Comparison of ENCODE assay signal across 22 cellular contexts in the genomic region with DNA sequence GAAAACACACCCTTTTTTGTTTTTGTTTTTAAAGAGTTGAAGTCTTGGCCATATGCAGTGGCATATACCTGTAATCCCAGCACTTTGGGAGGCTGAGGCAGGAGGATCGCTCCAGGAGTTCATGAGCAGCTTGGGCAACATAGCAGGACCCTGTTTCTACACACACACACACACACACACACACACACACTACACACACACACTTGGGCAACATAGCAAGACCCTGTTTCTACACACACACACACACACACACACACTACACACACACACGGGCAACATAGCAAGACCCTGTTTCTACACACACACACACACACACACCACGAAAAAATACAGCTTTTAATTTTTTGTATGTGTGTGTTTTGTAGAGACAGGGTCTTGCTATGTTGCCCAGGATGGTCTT. TPM values are rescaled to one million over a fixed set of nuclear protein-coding genes. Genes with fewer than 3 reads are reported as not detected.
DNase-seq lines count a peak whose midpoint lies in the region; ATAC-seq, FAIRE-seq and TF ChIP-seq lines count a peak whose summit lies in the region.
"Had no signal": no experiment of that assay in that cellular context is flagged by ENCODE, and none has a peak within 500 bp of the region (broad histone marks: within the 10 kb centered on the region; RNA-seq: fewer than 3 reads in every experiment).

No MANE protein-coding gene starts in this region.

- H3K4me3 Mint-ChIP-seq in CD14-positive monocyte (no peak overlapping the region), H9 (no peak overlapping the region), astrocyte (ENCODE audit: unreplicated experiment) (no peak overlapping the region)
- H3K4me3 Mint-ChIP-seq: CD4-positive, CD25-positive, alpha-beta regulatory T cell had no signal

- H3K9ac ChIP-seq in H9 (ENCODE audit: extremely low read depth, insufficient read length, low read length) (no peak overlapping the region), astrocyte (ENCODE audit: low read length) (no peak overlapping the region), skeletal muscle tissue (ENCODE audit: low read depth in 1 of 3, low read length in 3 of 3) (no peak overlapping the region)
- H3K9ac ChIP-seq: BLaER1, GM23248 had no signal

- no peak overlapping the region for H2BK15ac ChIP-seq in H9 (ENCODE audit: low read depth, low read length)

- H3K9me3 ChIP-seq in H9 (ENCODE audit: control insufficient read depth, low read depth, low read length), result no peaks in the 10 kb centered on the region
- no peaks in the 10 kb centered on the region for H3K9me3 ChIP-seq in astrocyte (ENCODE audit: insufficient read depth, low read depth, low read length)
- H3K9me3 ChIP-seq in skeletal muscle tissue (ENCODE audit: control insufficient read depth in 3 of 3, low read length in 3 of 3), result no peaks in the 10 kb centered on the region
- H3K9me3 ChIP-seq: BLaER1 had no signal

- DNase-seq in CD14-positive monocyte (ENCODE audit: low spot score), result no peak
- no peak for DNase-seq in H9
- DNase-seq in astrocyte (ENCODE audit: low read depth), result no peak
- DNase-seq in NCI-H510A treated with DMSO at 0.1 percent for 48 hours (lab: John Stamatoyannopoulos, UW), result no peak
- DNase-seq in activated CD4-positive, alpha-beta T cell treated with anti-CD3 and anti-CD28 coated beads for 4 hours, result no peak
- DNase-seq: 8988T; AML-193; CD4-positive, CD25-positive, alpha-beta regulatory T cell; DMS153; DMS79 treated with DMSO at 0.1 percent for 48 hours; EL; GM23248 had no signal

- H3K36me3 Mint-ChIP-seq in CD14-positive monocyte, result peaks cover 15 to 38% of the 10 kb centered on the region in 2 donors
- no peaks in the 10 kb centered on the region; a peak in 1 of 7 replicates for H3K36me3 Mint-ChIP-seq in H9 (ENCODE audit: insufficient read depth in 1 of 3, low read depth in 3 of 3)
- H3K36me3 Mint-ChIP-seq in astrocyte (ENCODE audit: low read depth, unreplicated experiment), result no peaks in the 10 kb centered on the region

- H3K27ac ChIP-seq in H9 (ENCODE audit: insufficient read length, low read depth, low read length) (no peak overlapping the region), astrocyte (ENCODE audit: low read depth, low read length) (no peak overlapping the region), skeletal muscle tissue (ENCODE audit: low read depth, low read length) (peak overlapping the region; percentile 5)
- H3K27ac ChIP-seq: GM23248 had no signal

- H3K27me3 ChIP-seq in H9 (ENCODE audit: insufficient read depth, low read length) (no peaks in the 10 kb centered on the region), astrocyte (ENCODE audit: insufficient read depth, low read length) (no peaks in the 10 kb centered on the region), skeletal muscle tissue (ENCODE audit: control insufficient read depth in 3 of 3, insufficient read depth in 3 of 3, low read length in 3 of 3) (no peaks in the 10 kb centered on the region)
- H3K27me3 ChIP-seq: BLaER1 had no signal

- no peak overlapping the region for H3K56ac ChIP-seq in H9 (ENCODE audit: insufficient read length, low read depth, low read length)

- H3K4me3 ChIP-seq in astrocyte (ENCODE audit: insufficient read depth, low read depth, low read length) (no peak overlapping the region), skeletal muscle tissue (ENCODE audit: low read length in 3 of 3) (no peak overlapping the region)
- H3K4me3 ChIP-seq: BLaER1, GM23248, K562 had no signal

- H3K4ac ChIP-seq in H9 (ENCODE audit: low read depth, low read length), result no peak overlapping the region

- no peak overlapping the region for H2BK120ac ChIP-seq in H9 (ENCODE audit: low read depth, low read length, poor library complexity, severe bottlenecking)

- peaks cover 17% of the 10 kb centered on the region for H3K4me1 Mint-ChIP-seq in CD14-positive monocyte
- peaks cover 27 to 31% of the 10 kb centered on the region in 2 experiments for H3K4me1 Mint-ChIP-seq in H9
- peaks cover 27% of the 10 kb centered on the region for H3K4me1 Mint-ChIP-seq in astrocyte (ENCODE audit: low read depth, unreplicated experiment)

- H4K8ac ChIP-seq in H9 (replicated peaks; ENCODE audit: insufficient read length, low read depth, low read length), result no peak overlapping the region

- H2AK5ac ChIP-seq in H9 (ENCODE audit: insufficient read length, low read length), result no peak overlapping the region

- H3K36me3 ChIP-seq in astrocyte (ENCODE audit: insufficient read depth, low read length), result no peaks in the 10 kb centered on the region
- H3K36me3 ChIP-seq in skeletal muscle tissue (ENCODE audit: control insufficient read depth in 3 of 3, insufficient read depth in 3 of 3, low read length in 3 of 3), result no peaks in the 10 kb centered on the region

- no peaks in the 10 kb centered on the region for H3K23me2 ChIP-seq in H9 (ENCODE audit: insufficient read length, low read depth, low read length, poor library complexity, severe bottlenecking)

- no peaks in the 10 kb centered on the region for H4K20me1 ChIP-seq in H9 (ENCODE audit: control insufficient read depth, insufficient read depth, insufficient read length)
- peaks cover 89% of the 10 kb centered on the region for H4K20me1 ChIP-seq in astrocyte (ENCODE audit: insufficient read depth, low read length)

- H2BK5ac ChIP-seq in H9 (ENCODE audit: insufficient read length, low read length), result no peak overlapping the region

- peak overlapping the region; percentile 33 for H2BK12ac ChIP-seq in H9 (ENCODE audit: insufficient read length, low read depth, low read length)

- no peaks in the 10 kb centered on the region; the same call in 1 of the 2 replicates for H3K4me1 ChIP-seq in H9 (ENCODE audit: insufficient read depth, low read length)
- peaks cover 12% of the 10 kb centered on the region for H3K4me1 ChIP-seq in astrocyte (ENCODE audit: insufficient read depth, low read length)
- peaks cover 31 to 41% (median 39%) of the 10 kb centered on the region in 3 donors for H3K4me1 ChIP-seq in skeletal muscle tissue (ENCODE audit: control insufficient read depth in 3 of 3, insufficient read depth in 3 of 3, low read length in 3 of 3)

- no peak overlapping the region for H3K14ac ChIP-seq in H9 (ENCODE audit: insufficient read depth, low read length)

- H3K9me3 Mint-ChIP-seq in CD14-positive monocyte, result no peaks in the 10 kb centered on the region
- H3K9me3 Mint-ChIP-seq in H9, result no peaks in the 10 kb centered on the region
- H3K9me3 Mint-ChIP-seq in astrocyte (ENCODE audit: unreplicated experiment), result no peaks in the 10 kb centered on the region
- H3K9me3 Mint-ChIP-seq: CD4-positive, CD25-positive, alpha-beta regulatory T cell had no signal

- H2AFZ ChIP-seq in H9 (ENCODE audit: low read length) (no peak overlapping the region), astrocyte (ENCODE audit: low read depth, low read length) (no peak overlapping the region)
- H2AFZ ChIP-seq: GM23248 had no signal

- H3K79me2 ChIP-seq in H9 (ENCODE audit: insufficient read depth, low read length), result no peaks in the 10 kb centered on the region; the same call in 1 of the 2 replicates
- peaks cover 96% of the 10 kb centered on the region for H3K79me2 ChIP-seq in astrocyte (ENCODE audit: insufficient read depth, low read length)

- H2BK20ac ChIP-seq in H9 (ENCODE audit: low read depth, low read length, poor library complexity, severe bottlenecking), result no peak overlapping the region

- no peaks in the 10 kb centered on the region for H3K79me1 ChIP-seq in H9 (ENCODE audit: insufficient read depth, low read depth, low read length, poor library complexity, severe bottlenecking)

- intact Hi-C loops in CD14-positive monocyte (cut with micrococcal nuclease), result no loop called here

- no peak for ATAC-seq in HG03432 (IDR thresholded peaks at IDR 0.05; ENCODE audit: unreplicated experiment)
- ATAC-seq: K562 had no signal

- no CpG with 5 or more reads among the region's 3 CpGs for WGBS in H9 (ENCODE audit: extremely low coverage, insufficient read length, low lambda C conversion rate)

- no peak overlapping the region for H3T11ph ChIP-seq in H9 (ENCODE audit: low read length)

- H4K5ac ChIP-seq in H9 (ENCODE audit: insufficient read length, low read depth, low read length), result no peak overlapping the region

- TF ChIP-seq CTCF in CD14-positive monocyte (IDR thresholded peaks at IDR 0.05) (no peak), H9 (conservative IDR thresholded peaks at IDR 0.05) (no peak), astrocyte (IDR thresholded peaks at IDR 0.05; ENCODE audit: insufficient read depth, low read depth, low read length) (no peak)

- no peak for FAIRE-seq in astrocyte (lab: Jason Lieb, UNC)
- FAIRE-seq: D721Med, G401.6, GM12892, GM19239, H54, HTR-8/SVneo, K562 had no signal

- H3K27ac Mint-ChIP-seq in CD14-positive monocyte (peak overlapping the region in 4 of 7 donors; percentile 13 to 76 (median 52)), H9 (no peak overlapping the region), astrocyte (ENCODE audit: unreplicated experiment) (peak overlapping the region; percentile 79)

- no peak overlapping the region for H4K91ac ChIP-seq in H9 (ENCODE audit: insufficient read length, low read depth, low read length)

- no peak overlapping the region for H3K18ac ChIP-seq in H9 (ENCODE audit: insufficient read length, low read depth, low read length)

- H3K27me3 Mint-ChIP-seq in CD14-positive monocyte (ENCODE audit: low read depth in 3 of 3) (no peaks in the 10 kb centered on the region), H9 (ENCODE audit: low read depth) (no peaks in the 10 kb centered on the region), astrocyte (ENCODE audit: low read depth, unreplicated experiment) (no peaks in the 10 kb centered on the region)
- H3K27me3 Mint-ChIP-seq: CD4-positive, CD25-positive, alpha-beta regulatory T cell had no signal

- H3K23ac ChIP-seq in H9 (ENCODE audit: insufficient read length, low read depth, low read length), result no peak overlapping the region

- H3K4me2 ChIP-seq in H9 (ENCODE audit: insufficient read depth, insufficient read length, low read length) (no peak overlapping the region), astrocyte (ENCODE audit: low read length) (no peak overlapping the region)

RNA-seq across cellular contexts. Expression of gene HIPK3, which starts 54.5 kb away (rescaled TPM):
- polyA plus RNA-seq in CD14-positive monocyte, result 10 to 100 TPM; 62.0 to 68.6 TPM
- total RNA-seq in H9 (2021) (21.7 and 23.4 TPM in 2 replicates), astrocyte (73.2 and 78.5 TPM in 2 replicates), skeletal muscle tissue (478 TPM)

Comparison
In these comparisons a context has a peak if more than half of its experiments do, and no peak if none do; other contexts are left out.
1. H3K27ac Mint-ChIP-seq: peak in CD14-positive monocyte (4 of 7) and astrocyte (single experiment); none in H9 (0 of 3).